1 cellular context compared by ENCODE assay signal in genomic region chr18:36890598-36890997, GRCh38.
TF ChIP-seq lines count a peak whose summit lies in the region.

No MANE protein-coding gene starts in this region.

TF ChIP-seq in GM23338, 12 proteins besides CTCF, POLR2A, EP300 and RAD21 (continued from another document):
- no peak for TF ChIP-seq ZNF462 (CRISPR knock-in tag; IDR thresholded peaks at IDR 0.05)
- TF ChIP-seq EZH2 (IDR thresholded peaks at IDR 0.05; ENCODE audit: low read depth, unreplicated experiment) = no peak
- no peak for TF ChIP-seq EZH2phosphoT487 (IDR thresholded peaks at IDR 0.05; ENCODE audit: unreplicated experiment)
- TF ChIP-seq ZNF331 (CRISPR knock-in tag; IDR thresholded peaks at IDR 0.05; ENCODE audit: low read depth) = no peak
- TF ChIP-seq, protein P1, sequence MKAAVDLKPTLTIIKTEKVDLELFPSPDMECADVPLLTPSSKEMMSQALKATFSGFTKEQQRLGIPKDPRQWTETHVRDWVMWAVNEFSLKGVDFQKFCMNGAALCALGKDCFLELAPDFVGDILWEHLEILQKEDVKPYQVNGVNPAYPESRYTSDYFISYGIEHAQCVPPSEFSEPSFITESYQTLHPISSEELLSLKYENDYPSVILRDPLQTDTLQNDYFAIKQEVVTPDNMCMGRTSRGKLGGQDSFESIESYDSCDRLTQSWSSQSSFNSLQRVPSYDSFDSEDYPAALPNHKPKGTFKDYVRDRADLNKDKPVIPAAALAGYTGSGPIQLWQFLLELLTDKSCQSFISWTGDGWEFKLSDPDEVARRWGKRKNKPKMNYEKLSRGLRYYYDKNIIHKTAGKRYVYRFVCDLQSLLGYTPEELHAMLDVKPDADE (IDR thresholded peaks at IDR 0.05) = no peak
